In genomic region chr22:39117585-39118191, GRCh38 we compare ENCODE assay signal across 1 cellular context.
TF ChIP-seq lines count a peak whose summit lies in the region.

No MANE protein-coding gene starts in this region.

TF ChIP-seq in H1, 55 proteins besides CTCF, POLR2A, EP300 and RAD21:
- TF ChIP-seq PHF8 (conservative IDR thresholded peaks at IDR 0.05; ENCODE audit: low read depth, low read length) (no peak), SP2 (IDR thresholded peaks at IDR 0.05; ENCODE audit: low read length) (no peak), E2F6 (IDR thresholded peaks at IDR 0.05) (peak; percentile 20; the same call in 1 of the 2 replicates)
